8 cellular contexts compared by ENCODE assay signal in the genomic region with DNA sequence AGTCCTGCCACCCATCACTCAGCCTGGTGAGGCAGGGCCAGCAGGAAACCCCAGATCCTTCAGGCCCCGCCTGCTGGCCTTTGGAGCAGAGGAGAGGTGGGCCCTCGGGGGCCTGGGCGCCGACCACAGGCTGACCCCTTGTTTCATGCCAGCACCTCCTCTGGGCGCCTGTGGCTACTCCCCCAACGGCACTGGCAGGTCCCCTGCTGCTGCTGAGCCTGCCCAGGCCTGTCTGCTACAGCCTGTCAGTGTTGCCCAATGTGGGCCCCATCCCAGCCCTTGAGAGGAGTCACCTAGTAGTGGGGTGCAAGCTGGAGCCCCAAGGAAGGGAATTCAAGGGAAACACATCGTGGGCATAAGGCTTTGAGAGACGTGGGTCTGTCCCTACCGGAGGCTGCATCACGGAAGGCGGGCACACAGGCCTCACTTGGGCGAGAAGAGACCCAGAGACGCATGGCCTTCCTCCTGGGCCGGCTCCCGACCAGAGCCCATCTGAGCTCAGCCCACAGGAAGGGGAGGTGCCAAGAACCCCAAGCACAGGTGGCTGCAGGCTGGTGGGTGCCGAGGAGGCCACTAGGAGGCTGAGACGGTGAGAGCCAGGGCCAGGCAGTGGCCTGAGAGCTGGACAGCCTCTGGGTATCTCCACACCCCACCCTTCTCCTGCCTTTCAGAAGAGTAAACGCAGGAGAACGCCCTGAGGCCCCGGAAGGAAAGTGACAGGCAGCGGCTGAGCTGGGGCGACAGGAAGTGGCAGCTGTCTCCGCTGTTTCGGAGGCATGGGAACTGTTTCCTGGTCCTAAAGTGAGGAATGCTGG. TPM values are rescaled to one million over a fixed set of nuclear protein-coding genes. Genes with fewer than 3 reads are reported as not detected.
A peak's percentile ranks its signal among the peaks of the same experiment; 100 is the strongest.
DNase-seq lines count a peak whose midpoint lies in the region; ATAC-seq and TF ChIP-seq lines count a peak whose summit lies in the region.

No MANE protein-coding gene starts in this region.

- H3F3A ChIP-seq in GM23338 (replicated peaks; ENCODE audit: low read depth), result 0 out of 2 replicates have a peak, but pooled peaks cover 6% of the 10 kb centered on the region

- no peak overlapping the region; the same call in 1 of the 2 replicates for H3K27ac ChIP-seq in GM23338 (ENCODE audit: low read depth)
- peak overlapping the region; percentile 84 to 87 for H3K27ac ChIP-seq in left lung

- H3K27me3 ChIP-seq in GM06990 (replicated peaks; ENCODE audit: control insufficient read depth, insufficient read depth, low read length), result no peaks in the 10 kb centered on the region
- H3K27me3 ChIP-seq in GM23338 (ENCODE audit: insufficient read depth), result 0 out of 2 replicates have a peak, but pooled peaks cover 4% of the 10 kb centered on the region
- H3K27me3 ChIP-seq in left lung, result no peaks in the 10 kb centered on the region

- peaks cover 33% of the 10 kb centered on the region for H3K4me1 ChIP-seq in GM23338 (ENCODE audit: insufficient read depth)
- peaks cover 28 to 64% of the 10 kb centered on the region in 2 donors for H3K4me1 ChIP-seq in left lung

- no peaks in the 10 kb centered on the region; the same call in 1 of the 2 replicates for H3K79me2 ChIP-seq in GM23338 (replicated peaks; ENCODE audit: insufficient read depth)

- in situ Hi-C loops in T47D (cut with HindIII; ENCODE audit: low pct_unique_long_range_greater_than_20kb, low sequenced_read_pairs), result no loop called here

- H3K4me2 ChIP-seq in GM23338, result peak overlapping the region; percentile 55

- no peak overlapping the region for H2AFZ ChIP-seq in GM23338

- peak; percentile 73 for ATAC-seq in GM23338
- ATAC-seq in left lung, result peak; percentile 78

- TF ChIP-seq CTCF in GM06990 (IDR thresholded peaks at IDR 0.05; ENCODE audit: insufficient read depth, low read length, poor library complexity, severe bottlenecking), result peak; percentile 63
- peak; percentile 46 to 52 for TF ChIP-seq CTCF in GM23338 (conservative IDR thresholded peaks at IDR 0.05; ENCODE audit: low read depth in 2 of 2)
- TF ChIP-seq CTCF in left lung (IDR thresholded peaks at IDR 0.05), result peak in 1 of 2 donors; percentile 54

- intact Hi-C loops in left lung (cut with DNase I), result no loop called here

- peaks cover 4% of the 10 kb centered on the region for H3K36me3 ChIP-seq in GM06990 (ENCODE audit: control insufficient read depth, insufficient read depth, low read length)
- no peaks in the 10 kb centered on the region for H3K36me3 ChIP-seq in GM23338 (ENCODE audit: insufficient read depth)
- no peaks in the 10 kb centered on the region for H3K36me3 ChIP-seq in left lung

- H3K9me3 ChIP-seq in left lung, result no peaks in the 10 kb centered on the region

- peak; percentile 80 for DNase-seq in GM06990 (ENCODE audit: extremely low read depth, insufficient read length)
- peak; percentile 89 for DNase-seq in GM23338 (ENCODE audit: low spot score)
- DNase-seq in NAMALWA (ENCODE audit: low spot score), result peak; percentile 79
- DNase-seq in T1000 (lab: John Stamatoyannopoulos, UW), result peak; percentile 47
- peak; percentile 91 to 99 for DNase-seq in T47D (ENCODE audit: low read depth in 1 of 2, low spot score in 1 of 2)
- peak; percentile 71 to 91 for DNase-seq in left lung
- DNase-seq in stimulated activated CD8-positive, alpha-beta memory T cell treated with anti-CD3 and anti-CD28 coated beads, Interleukin-15, amount 100 ng/mL, for 48 hours (ENCODE audit: low read depth in 2 of 2), result peak; percentile 59 to 67
- no peak for DNase-seq in NCI-H1105 treated with DMSO at 0.1 percent for 48 hours (lab: John Stamatoyannopoulos, UW)

- peaks cover 2% of the 10 kb centered on the region; the same call in 2 of the 3 replicates for H3K9me3 Mint-ChIP-seq in GM23338

- peaks cover 40% of the 10 kb centered on the region for H3K4me1 Mint-ChIP-seq in GM23338

- no peaks in the 10 kb centered on the region for H3K9me2 ChIP-seq in GM23338 (ENCODE audit: insufficient read depth)

- peak overlapping the region; percentile 32; the same call in 1 of the 3 replicates for H3K4me3 Mint-ChIP-seq in GM23338

- H3K27ac Mint-ChIP-seq in GM23338, result peak overlapping the region; percentile 75

- H3K4me3 ChIP-seq in GM06990 (replicated peaks; ENCODE audit: low read depth, low read length) (peak overlapping the region; percentile 68), GM23338 (peak overlapping the region; percentile 26; the same call in 1 of the 2 replicates), left lung (peak overlapping the region; percentile 6 to 37)

- H4K20me1 ChIP-seq in GM23338 (replicated peaks; ENCODE audit: insufficient read depth), result no peaks in the 10 kb centered on the region

- H3K36me3 Mint-ChIP-seq in GM23338 (ENCODE audit: low read depth), result no peaks in the 10 kb centered on the region

- peaks cover 45% of the 10 kb centered on the region for H3K27me3 Mint-ChIP-seq in GM23338 (ENCODE audit: insufficient read depth, low read depth, poor library complexity)

TF ChIP-seq in GM23338, 12 proteins besides CTCF, POLR2A, EP300 and RAD21:
- TF ChIP-seq CREB1 (CRISPR knock-in tag; IDR thresholded peaks at IDR 0.05; ENCODE audit: low read depth) (no peak), JUNB (IDR thresholded peaks at IDR 0.05; ENCODE audit: unreplicated experiment) (no peak), POLR2AphosphoS5 (IDR thresholded peaks at IDR 0.05; ENCODE audit: low read depth) (peak; percentile 61)
- TF ChIP-seq, protein P1, sequence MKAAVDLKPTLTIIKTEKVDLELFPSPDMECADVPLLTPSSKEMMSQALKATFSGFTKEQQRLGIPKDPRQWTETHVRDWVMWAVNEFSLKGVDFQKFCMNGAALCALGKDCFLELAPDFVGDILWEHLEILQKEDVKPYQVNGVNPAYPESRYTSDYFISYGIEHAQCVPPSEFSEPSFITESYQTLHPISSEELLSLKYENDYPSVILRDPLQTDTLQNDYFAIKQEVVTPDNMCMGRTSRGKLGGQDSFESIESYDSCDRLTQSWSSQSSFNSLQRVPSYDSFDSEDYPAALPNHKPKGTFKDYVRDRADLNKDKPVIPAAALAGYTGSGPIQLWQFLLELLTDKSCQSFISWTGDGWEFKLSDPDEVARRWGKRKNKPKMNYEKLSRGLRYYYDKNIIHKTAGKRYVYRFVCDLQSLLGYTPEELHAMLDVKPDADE (IDR thresholded peaks at IDR 0.05), result no peak

RNA-seq across cellular contexts. Expression of gene FASN, which starts 8.1 kb away (rescaled TPM):
- 692 and 849 TPM in 2 replicates for total RNA-seq in GM23338 (2014; rRNA removed; shearing (Covaris generic))
- polyA plus RNA-seq in GM23338 (2016; fragmentation: Nextera tagmentation; extraction: Ambion mirVana), result 110 and 120 TPM in 2 replicates
- total RNA-seq in left lung, result 100 to 1,000 TPM; 288 to 550 TPM

RNA-seq across cellular contexts. Expression of gene DUS1L, which starts 40.5 kb away (rescaled TPM):
- 110 and 122 TPM in 2 replicates for total RNA-seq in GM23338 (2014; rRNA removed; shearing (Covaris generic))
- polyA plus RNA-seq in GM23338 (2016; fragmentation: Nextera tagmentation; extraction: Ambion mirVana), result 66.0 and 105 TPM in 2 replicates
- 100 to 1,000 TPM; 102 to 103 TPM for total RNA-seq in left lung

RNA-seq across cellular contexts. Expression of gene GPS1, which starts 54.4 kb away (rescaled TPM):
- 228 and 242 TPM in 2 replicates for total RNA-seq in GM23338 (2014; rRNA removed; shearing (Covaris generic))
- polyA plus RNA-seq in GM23338 (2016; fragmentation: Nextera tagmentation; extraction: Ambion mirVana), result 136 and 148 TPM in 2 replicates
- 100 to 1,000 TPM in 1 of 2 donors, 10 to 100 TPM in 1; 75.3 to 101 TPM for total RNA-seq in left lung

RNA-seq across cellular contexts. Expression of gene RFNG, which starts 54.5 kb away (rescaled TPM):
- 36.9 and 44.7 TPM in 2 replicates for total RNA-seq in GM23338 (2014; rRNA removed; shearing (Covaris generic))
- 18.0 and 18.9 TPM in 2 replicates for polyA plus RNA-seq in GM23338 (2016; fragmentation: Nextera tagmentation; extraction: Ambion mirVana)
- 10 to 100 TPM; 29.3 to 44.9 TPM for total RNA-seq in left lung
